9 cellular contexts compared by ENCODE assay signal in the genomic region with DNA sequence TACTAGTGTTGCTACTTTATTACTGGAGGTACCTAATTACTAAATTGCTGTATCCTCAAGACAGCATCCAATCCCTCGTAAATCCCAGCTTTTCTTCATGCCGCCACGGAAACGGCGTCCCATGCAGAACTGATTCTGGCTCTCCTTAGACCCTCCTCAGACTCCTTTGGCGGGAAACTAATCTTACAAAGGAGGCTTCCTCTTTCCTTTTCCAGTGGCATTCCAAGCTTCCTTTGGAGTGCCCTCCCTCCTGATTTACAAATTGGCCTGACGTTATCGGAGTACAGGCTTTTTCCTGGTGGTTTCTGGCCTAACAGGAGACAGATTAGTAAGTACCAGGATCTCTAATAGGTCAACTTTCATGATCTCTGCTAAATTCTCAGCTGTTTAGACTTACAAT. TPM values are rescaled to one million over a fixed set of nuclear protein-coding genes. Genes with fewer than 3 reads are reported as not detected.
DNase-seq lines count a peak whose midpoint lies in the region; FAIRE-seq and TF ChIP-seq lines count a peak whose summit lies in the region.
"Had no signal": no experiment of that assay in that cellular context is flagged by ENCODE, and none has a peak within 500 bp of the region (broad histone marks: within the 10 kb centered on the region; RNA-seq: fewer than 3 reads in every experiment).

No MANE protein-coding gene starts in this region.

- H3K14ac ChIP-seq in trophoblast cell (ENCODE audit: low read length) = no peak overlapping the region

- no peak overlapping the region for H2BK120ac ChIP-seq in trophoblast cell (ENCODE audit: insufficient read depth, low read length, poor library complexity)

- no peaks in the 10 kb centered on the region for H3K9me3 ChIP-seq in endodermal cell (ENCODE audit: control insufficient read depth, low read length)
- H3K9me3 ChIP-seq in trophoblast cell (ENCODE audit: insufficient read depth, low read depth, low read length) = no peaks in the 10 kb centered on the region

- no peak overlapping the region for H3K4ac ChIP-seq in trophoblast cell (ENCODE audit: low read depth, low read length)

- no peaks in the 10 kb centered on the region for H3K36me3 Mint-ChIP-seq in endodermal cell (ENCODE audit: low read depth)

- peak overlapping the region; percentile 49 for H3K4me2 ChIP-seq in trophoblast cell (ENCODE audit: low read length)

- no peak overlapping the region for H3K23ac ChIP-seq in trophoblast cell (ENCODE audit: low read length)

- WGBS in endodermal cell (ENCODE audit: insufficient coverage in 1 of 2, insufficient read length in 1 of 2), 2 experiments = 52 to 70% methylated on average over 6 to 8 of the region's 8 CpGs
- WGBS in trophoblast cell (ENCODE audit: extremely low coverage, insufficient coverage, insufficient read length) = no CpG with 5 or more reads among the region's 8 CpGs

- H2BK5ac ChIP-seq in trophoblast cell (ENCODE audit: low read depth, low read length, poor library complexity) = no peak overlapping the region

- H4K12ac ChIP-seq in trophoblast cell (ENCODE audit: low read depth, low read length) = no peak overlapping the region

- H3K79me1 ChIP-seq in trophoblast cell (ENCODE audit: low read length) = peaks cover 15% of the 10 kb centered on the region

- no peaks in the 10 kb centered on the region for H3K27me3 ChIP-seq in endodermal cell (ENCODE audit: control insufficient read depth, insufficient read depth, low read length, poor library complexity, severe bottlenecking)
- no peaks in the 10 kb centered on the region for H3K27me3 ChIP-seq in trophoblast cell (ENCODE audit: insufficient read depth, low read length)

- H4K91ac ChIP-seq in trophoblast cell (ENCODE audit: low read depth, low read length) = no peak overlapping the region

- H3K27me3 Mint-ChIP-seq in endodermal cell (ENCODE audit: insufficient read depth) = peaks cover 2% of the 10 kb centered on the region

- no peak overlapping the region for H2AFZ ChIP-seq in trophoblast cell (ENCODE audit: insufficient read depth, low read length, poor library complexity)

- H3K27ac Mint-ChIP-seq in endodermal cell = peak overlapping the region; percentile 97

- H3K9ac ChIP-seq in endodermal cell (ENCODE audit: extremely low read depth, low read length, poor library complexity, severe bottlenecking) = no peak overlapping the region
- H3K9ac ChIP-seq in trophoblast cell (ENCODE audit: low read length) = no peak overlapping the region

- H3K4me3 Mint-ChIP-seq in endodermal cell = peak overlapping the region; percentile 88

- H3K9me3 Mint-ChIP-seq in endodermal cell = no peaks in the 10 kb centered on the region

- no peak for TF ChIP-seq CTCF in endodermal cell (conservative IDR thresholded peaks at IDR 0.05)

- H3K79me2 ChIP-seq in trophoblast cell (ENCODE audit: control insufficient read depth, insufficient read depth, low read length, poor library complexity) = peaks cover 14% of the 10 kb centered on the region

- H3K27ac ChIP-seq in endodermal cell (ENCODE audit: low read depth, low read length) = peak overlapping the region; percentile 42
- peak overlapping the region; percentile 28 for H3K27ac ChIP-seq in trophoblast cell (ENCODE audit: low read depth, low read length)

- DNase-seq in ELF-1 (ENCODE audit: low read depth, low spot score) = peak; percentile 91
- peak; percentile 23 for DNase-seq in NCI-H2227 treated with DMSO at 0.1 percent for 48 hours (lab: John Stamatoyannopoulos, UW)
- DNase-seq in endodermal cell = peak; percentile 84
- DNase-seq in trophoblast cell = peak in 1 of 2 donors; percentile 40
- DNase-seq in NOMO-1 (lab: John Stamatoyannopoulos, UW; ENCODE audit: unreplicated experiment in 2 of 2) = no peak
- no peak for DNase-seq in HTR-8/SVneo (ENCODE audit: insufficient read length, low spot score)
- no peak for DNase-seq in stimulated activated CD4-positive, alpha-beta T cell treated with anti-CD3 and anti-CD28 coated beads, Interleukin-4, amount 100 ng/mL, for 24 hours
- DNase-seq: effector CD8-positive, alpha-beta T cell; NCI-H1436 had no signal

- no peak overlapping the region for H3K18ac ChIP-seq in trophoblast cell (ENCODE audit: low read length)

- no peak for FAIRE-seq in HTR-8/SVneo (lab: Jason Lieb, UNC)

- H3K36me3 ChIP-seq in endodermal cell (ENCODE audit: control insufficient read depth, insufficient read depth, low read length) (no peaks in the 10 kb centered on the region), trophoblast cell (ENCODE audit: control insufficient read depth in 1 of 2, insufficient read depth in 2 of 2, low read length in 2 of 2) (no peaks in the 10 kb centered on the region)

- no peak overlapping the region for H2BK12ac ChIP-seq in trophoblast cell (ENCODE audit: low read length)

- H3K4me3 ChIP-seq in endodermal cell (ENCODE audit: low read length) = peak overlapping the region; percentile 15
- H3K4me3 ChIP-seq in trophoblast cell (ENCODE audit: low read depth, low read length) = no peak overlapping the region

- no peak overlapping the region for H2AK5ac ChIP-seq in trophoblast cell (ENCODE audit: low read length)

- peaks cover 17% of the 10 kb centered on the region for H3K4me1 Mint-ChIP-seq in endodermal cell

- H3K4me1 ChIP-seq in endodermal cell (ENCODE audit: control insufficient read depth, insufficient read depth, low read length) = no peaks in the 10 kb centered on the region
- peaks cover 2 to 5% of the 10 kb centered on the region in 2 experiments for H3K4me1 ChIP-seq in trophoblast cell (ENCODE audit: control insufficient read depth in 1 of 2, insufficient read depth in 2 of 2, low read length in 2 of 2)

- no peak overlapping the region for H4K8ac ChIP-seq in trophoblast cell (ENCODE audit: low read depth, low read length)

RNA-seq across cellular contexts. Expression of a gene that starts 1.4 kb away (rescaled TPM):
- 10 to 100 TPM; 37.9 to 40.0 TPM for total RNA-seq in endodermal cell
- 49.7 TPM for polyA plus RNA-seq in endodermal cell (2013, experiment 1 of 2)
- polyA plus RNA-seq in endodermal cell (2013, experiment 2 of 2) = 50.9 TPM
- polyA plus RNA-seq in trophoblast cell (2013) = 12.3 and 13.2 TPM in 2 replicates

Comparison
In these comparisons a context has a peak if more than half of its experiments do, and no peak if none do; other contexts are left out.
1. DNase-seq: peak in ELF-1 (single experiment), NCI-H2227 treated with DMSO at 0.1 percent for 48 hours (single experiment) and endodermal cell (single experiment); none in NOMO-1 (0 of 2), HTR-8/SVneo (single experiment) and stimulated activated CD4-positive, alpha-beta T cell treated with anti-CD3 and anti-CD28 coated beads, Interleukin-4, amount 100 ng/mL, for 24 hours (single experiment).